1 cellular context compared by ENCODE assay signal in genomic region chr18:5237723-5238370, GRCh38.
TF ChIP-seq lines count a peak whose summit lies in the region.

No MANE protein-coding gene starts in this region.

TF ChIP-seq in HepG2, 621 proteins besides CTCF, POLR2A, EP300 and RAD21 (continued from another document and continues in another):
- TF ChIP-seq E2F2 (CRISPR knock-in tag; IDR thresholded peaks at IDR 0.05; ENCODE audit: borderline replicate concordance) = no peak
- 0 out of 2 replicates have a peak, but pooled peaks have one; percentile 32 for TF ChIP-seq RERE (CRISPR knock-in tag; IDR thresholded peaks at IDR 0.05; ENCODE audit: low read depth)
- peak; percentile 98 for TF ChIP-seq RBFOX2 (IDR thresholded peaks at IDR 0.05; ENCODE audit: low read depth, low read length)
- TF ChIP-seq, protein P1, sequence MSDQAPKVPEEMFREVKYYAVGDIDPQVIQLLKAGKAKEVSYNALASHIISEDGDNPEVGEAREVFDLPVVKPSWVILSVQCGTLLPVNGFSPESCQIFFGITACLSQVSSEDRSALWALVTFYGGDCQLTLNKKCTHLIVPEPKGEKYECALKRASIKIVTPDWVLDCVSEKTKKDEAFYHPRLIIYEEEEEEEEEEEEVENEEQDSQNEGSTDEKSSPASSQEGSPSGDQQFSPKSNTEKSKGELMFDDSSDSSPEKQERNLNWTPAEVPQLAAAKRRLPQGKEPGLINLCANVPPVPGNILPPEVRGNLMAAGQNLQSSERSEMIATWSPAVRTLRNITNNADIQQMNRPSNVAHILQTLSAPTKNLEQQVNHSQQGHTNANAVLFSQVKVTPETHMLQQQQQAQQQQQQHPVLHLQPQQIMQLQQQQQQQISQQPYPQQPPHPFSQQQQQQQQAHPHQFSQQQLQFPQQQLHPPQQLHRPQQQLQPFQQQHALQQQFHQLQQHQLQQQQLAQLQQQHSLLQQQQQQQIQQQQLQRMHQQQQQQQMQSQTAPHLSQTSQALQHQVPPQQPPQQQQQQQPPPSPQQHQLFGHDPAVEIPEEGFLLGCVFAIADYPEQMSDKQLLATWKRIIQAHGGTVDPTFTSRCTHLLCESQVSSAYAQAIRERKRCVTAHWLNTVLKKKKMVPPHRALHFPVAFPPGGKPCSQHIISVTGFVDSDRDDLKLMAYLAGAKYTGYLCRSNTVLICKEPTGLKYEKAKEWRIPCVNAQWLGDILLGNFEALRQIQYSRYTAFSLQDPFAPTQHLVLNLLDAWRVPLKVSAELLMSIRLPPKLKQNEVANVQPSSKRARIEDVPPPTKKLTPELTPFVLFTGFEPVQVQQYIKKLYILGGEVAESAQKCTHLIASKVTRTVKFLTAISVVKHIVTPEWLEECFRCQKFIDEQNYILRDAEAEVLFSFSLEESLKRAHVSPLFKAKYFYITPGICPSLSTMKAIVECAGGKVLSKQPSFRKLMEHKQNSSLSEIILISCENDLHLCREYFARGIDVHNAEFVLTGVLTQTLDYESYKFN (CRISPR knock-in tag; conservative IDR thresholded peaks at IDR 0.05) = 0 out of 2 replicates have a peak, but pooled peaks have one; percentile 47
- no peak for TF ChIP-seq ZFP1 (CRISPR knock-in tag; IDR thresholded peaks at IDR 0.05)
- TF ChIP-seq ZSCAN29 (CRISPR knock-in tag; conservative IDR thresholded peaks at IDR 0.05) = peak; percentile 60
- no peak for TF ChIP-seq NFE2 (CRISPR knock-in tag; IDR thresholded peaks at IDR 0.05)
- TF ChIP-seq ZNF841 (CRISPR knock-in tag; IDR thresholded peaks at IDR 0.05; ENCODE audit: borderline replicate concordance) = peak; percentile 86
- peak; percentile 84; the same call in 1 of the 2 replicates for TF ChIP-seq ZGPAT (CRISPR knock-in tag; IDR thresholded peaks at IDR 0.05)
- TF ChIP-seq ZNF557 (CRISPR knock-in tag; IDR thresholded peaks at IDR 0.05) = no peak
- peak; percentile 84; the same call in 1 of the 2 replicates for TF ChIP-seq MEIS2 (CRISPR knock-in tag; IDR thresholded peaks at IDR 0.05)
- peak; percentile 75 for TF ChIP-seq ETV5 (CRISPR knock-in tag; IDR thresholded peaks at IDR 0.05; ENCODE audit: borderline replicate concordance)
- TF ChIP-seq, protein P2, sequence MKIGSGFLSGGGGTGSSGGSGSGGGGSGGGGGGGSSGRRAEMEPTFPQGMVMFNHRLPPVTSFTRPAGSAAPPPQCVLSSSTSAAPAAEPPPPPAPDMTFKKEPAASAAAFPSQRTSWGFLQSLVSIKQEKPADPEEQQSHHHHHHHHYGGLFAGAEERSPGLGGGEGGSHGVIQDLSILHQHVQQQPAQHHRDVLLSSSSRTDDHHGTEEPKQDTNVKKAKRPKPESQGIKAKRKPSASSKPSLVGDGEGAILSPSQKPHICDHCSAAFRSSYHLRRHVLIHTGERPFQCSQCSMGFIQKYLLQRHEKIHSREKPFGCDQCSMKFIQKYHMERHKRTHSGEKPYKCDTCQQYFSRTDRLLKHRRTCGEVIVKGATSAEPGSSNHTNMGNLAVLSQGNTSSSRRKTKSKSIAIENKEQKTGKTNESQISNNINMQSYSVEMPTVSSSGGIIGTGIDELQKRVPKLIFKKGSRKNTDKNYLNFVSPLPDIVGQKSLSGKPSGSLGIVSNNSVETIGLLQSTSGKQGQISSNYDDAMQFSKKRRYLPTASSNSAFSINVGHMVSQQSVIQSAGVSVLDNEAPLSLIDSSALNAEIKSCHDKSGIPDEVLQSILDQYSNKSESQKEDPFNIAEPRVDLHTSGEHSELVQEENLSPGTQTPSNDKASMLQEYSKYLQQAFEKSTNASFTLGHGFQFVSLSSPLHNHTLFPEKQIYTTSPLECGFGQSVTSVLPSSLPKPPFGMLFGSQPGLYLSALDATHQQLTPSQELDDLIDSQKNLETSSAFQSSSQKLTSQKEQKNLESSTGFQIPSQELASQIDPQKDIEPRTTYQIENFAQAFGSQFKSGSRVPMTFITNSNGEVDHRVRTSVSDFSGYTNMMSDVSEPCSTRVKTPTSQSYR (CRISPR knock-in tag; IDR thresholded peaks at IDR 0.05; ENCODE audit: borderline replicate concordance) = no peak
- TF ChIP-seq, protein P3, sequence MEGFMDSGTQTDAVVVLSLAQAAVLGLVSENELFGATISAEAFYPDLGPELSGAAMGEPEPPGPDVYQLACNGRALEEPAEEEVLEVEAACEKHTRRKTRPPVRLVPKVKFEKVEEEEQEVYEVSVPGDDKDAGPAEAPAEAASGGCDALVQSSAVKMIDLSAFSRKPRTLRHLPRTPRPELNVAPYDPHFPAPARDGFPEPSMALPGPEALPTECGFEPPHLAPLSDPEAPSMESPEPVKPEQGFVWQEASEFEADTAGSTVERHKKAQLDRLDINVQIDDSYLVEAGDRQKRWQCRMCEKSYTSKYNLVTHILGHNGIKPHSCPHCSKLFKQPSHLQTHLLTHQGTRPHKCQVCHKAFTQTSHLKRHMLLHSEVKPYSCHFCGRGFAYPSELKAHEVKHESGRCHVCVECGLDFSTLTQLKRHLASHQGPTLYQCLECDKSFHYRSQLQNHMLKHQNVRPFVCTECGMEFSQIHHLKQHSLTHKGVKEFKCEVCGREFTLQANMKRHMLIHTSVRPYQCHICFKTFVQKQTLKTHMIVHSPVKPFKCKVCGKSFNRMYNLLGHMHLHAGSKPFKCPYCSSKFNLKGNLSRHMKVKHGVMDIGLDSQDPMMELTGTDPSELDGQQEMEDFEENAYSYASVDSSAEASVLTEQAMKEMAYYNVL (CRISPR knock-in tag; IDR thresholded peaks at IDR 0.05; ENCODE audit: borderline replicate concordance) = peak; percentile 33; the same call in 1 of the 2 replicates
- TF ChIP-seq ISL2 (CRISPR knock-in tag; IDR thresholded peaks at IDR 0.05) = no peak; the same call in 1 of the 2 replicates
- TF ChIP-seq HIC2 (CRISPR knock-in tag; IDR thresholded peaks at IDR 0.05; ENCODE audit: low read depth) = peak; percentile 3; the same call in 1 of the 2 replicates
- peak; percentile 62; the same call in 1 of the 2 replicates for TF ChIP-seq ZNF232 (CRISPR knock-in tag; IDR thresholded peaks at IDR 0.05; ENCODE audit: borderline replicate concordance)
- TF ChIP-seq ZNF234 (CRISPR knock-in tag; conservative IDR thresholded peaks at IDR 0.05) = no peak
- TF ChIP-seq, protein P4, sequence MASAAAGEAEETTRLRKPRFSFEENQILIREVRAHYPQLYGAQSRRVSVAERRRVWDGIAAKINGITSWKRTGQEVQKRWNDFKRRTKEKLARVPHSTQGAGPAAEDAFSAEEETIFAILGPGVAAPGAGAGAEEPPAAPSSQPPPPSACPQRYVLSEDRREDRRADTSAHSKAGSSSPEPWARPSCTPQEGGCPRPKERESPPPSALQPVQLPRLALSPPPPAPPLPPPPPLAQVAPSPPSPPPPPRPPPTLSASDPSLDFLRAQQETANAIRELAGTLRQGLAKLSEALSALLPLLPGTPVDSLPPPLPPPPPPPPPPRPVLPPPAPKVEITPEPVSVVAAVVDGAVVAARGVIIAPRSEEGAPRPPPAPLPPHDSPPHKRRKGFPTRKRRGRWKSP (CRISPR knock-in tag; IDR thresholded peaks at IDR 0.05) = peak; percentile 83; the same call in 1 of the 2 replicates
- TF ChIP-seq CEBPG (CRISPR knock-in tag; IDR thresholded peaks at IDR 0.05) = 0 out of 2 replicates have a peak, but pooled peaks have one; percentile 27
- TF ChIP-seq ZNF350 (CRISPR knock-in tag; IDR thresholded peaks at IDR 0.05; ENCODE audit: borderline replicate concordance, low read depth) = no peak; the same call in 1 of the 2 replicates
- peak; percentile 68 for TF ChIP-seq NR2C2 (CRISPR knock-in tag; IDR thresholded peaks at IDR 0.05; ENCODE audit: borderline replicate concordance)
- TF ChIP-seq MTF1 (CRISPR knock-in tag; IDR thresholded peaks at IDR 0.05) = 0 out of 2 replicates have a peak, but pooled peaks have one; percentile 20
- TF ChIP-seq YEATS2 (CRISPR knock-in tag; IDR thresholded peaks at IDR 0.05; ENCODE audit: borderline replicate concordance) = peak; percentile 79
- no peak; the same call in 1 of the 2 replicates for TF ChIP-seq MIXL1 (CRISPR knock-in tag; IDR thresholded peaks at IDR 0.05)
- TF ChIP-seq, protein P5, sequence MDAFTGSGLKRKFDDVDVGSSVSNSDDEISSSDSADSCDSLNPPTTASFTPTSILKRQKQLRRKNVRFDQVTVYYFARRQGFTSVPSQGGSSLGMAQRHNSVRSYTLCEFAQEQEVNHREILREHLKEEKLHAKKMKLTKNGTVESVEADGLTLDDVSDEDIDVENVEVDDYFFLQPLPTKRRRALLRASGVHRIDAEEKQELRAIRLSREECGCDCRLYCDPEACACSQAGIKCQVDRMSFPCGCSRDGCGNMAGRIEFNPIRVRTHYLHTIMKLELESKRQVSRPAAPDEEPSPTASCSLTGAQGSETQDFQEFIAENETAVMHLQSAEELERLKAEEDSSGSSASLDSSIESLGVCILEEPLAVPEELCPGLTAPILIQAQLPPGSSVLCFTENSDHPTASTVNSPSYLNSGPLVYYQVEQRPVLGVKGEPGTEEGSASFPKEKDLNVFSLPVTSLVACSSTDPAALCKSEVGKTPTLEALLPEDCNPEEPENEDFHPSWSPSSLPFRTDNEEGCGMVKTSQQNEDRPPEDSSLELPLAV (CRISPR knock-in tag; conservative IDR thresholded peaks at IDR 0.05; ENCODE audit: low read depth) = no peak
- no peak for TF ChIP-seq ONECUT2 (CRISPR knock-in tag; IDR thresholded peaks at IDR 0.05)
- TF ChIP-seq REXO4 (CRISPR knock-in tag; IDR thresholded peaks at IDR 0.05; ENCODE audit: borderline replicate concordance) = peak; percentile 75; the same call in 1 of the 2 replicates
- TF ChIP-seq KLF9 (CRISPR knock-in tag; IDR thresholded peaks at IDR 0.05; ENCODE audit: low read depth) = no peak
- TF ChIP-seq, protein P6, sequence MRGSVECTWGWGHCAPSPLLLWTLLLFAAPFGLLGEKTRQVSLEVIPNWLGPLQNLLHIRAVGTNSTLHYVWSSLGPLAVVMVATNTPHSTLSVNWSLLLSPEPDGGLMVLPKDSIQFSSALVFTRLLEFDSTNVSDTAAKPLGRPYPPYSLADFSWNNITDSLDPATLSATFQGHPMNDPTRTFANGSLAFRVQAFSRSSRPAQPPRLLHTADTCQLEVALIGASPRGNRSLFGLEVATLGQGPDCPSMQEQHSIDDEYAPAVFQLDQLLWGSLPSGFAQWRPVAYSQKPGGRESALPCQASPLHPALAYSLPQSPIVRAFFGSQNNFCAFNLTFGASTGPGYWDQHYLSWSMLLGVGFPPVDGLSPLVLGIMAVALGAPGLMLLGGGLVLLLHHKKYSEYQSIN (CRISPR knock-in tag; IDR thresholded peaks at IDR 0.05; ENCODE audit: borderline replicate concordance) = no peak
- peak; percentile 65; the same call in 1 of the 2 replicates for TF ChIP-seq ZNF274 (CRISPR knock-in tag; IDR thresholded peaks at IDR 0.05)
- no peak for TF ChIP-seq ZNF570 (CRISPR knock-in tag; IDR thresholded peaks at IDR 0.05; ENCODE audit: borderline replicate concordance)
